In the genomic region with DNA sequence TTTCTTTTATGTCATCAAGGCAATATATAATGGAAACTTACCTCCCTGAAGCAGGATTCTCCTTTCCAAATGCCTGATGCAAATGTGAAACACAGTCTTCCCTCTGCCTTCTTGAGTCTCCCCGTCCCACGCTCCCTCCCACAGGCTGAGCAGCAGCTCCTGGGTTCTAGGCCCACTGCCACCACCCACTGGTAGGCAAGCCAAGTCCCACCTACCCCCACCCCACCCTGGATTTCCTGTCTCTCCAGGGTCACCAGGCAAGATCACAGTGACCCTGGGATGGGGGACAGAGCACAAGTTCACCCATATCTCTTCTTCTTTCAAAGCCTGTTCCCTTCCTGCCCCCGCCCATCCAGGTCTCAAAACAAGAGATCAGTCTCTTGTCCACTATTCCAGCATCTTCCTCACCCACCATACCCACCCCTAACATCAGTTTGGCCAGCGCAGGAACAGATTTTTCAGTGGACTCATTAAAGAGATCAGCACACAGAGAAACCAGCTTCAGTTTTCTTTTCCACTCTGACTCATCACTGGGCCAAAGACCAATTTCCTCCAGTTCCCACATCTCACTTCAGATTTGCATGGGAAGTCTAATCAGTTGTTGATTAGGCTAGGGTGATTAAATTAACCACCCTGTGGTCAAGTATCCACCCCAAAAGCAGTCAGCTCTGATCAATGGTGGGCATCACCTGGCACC, we compare ENCODE assay signal across 20 cellular contexts.
DNase-seq lines count a peak whose midpoint lies in the region; ATAC-seq, FAIRE-seq and TF ChIP-seq lines count a peak whose summit lies in the region.
"Had no signal": no experiment of that assay in that cellular context is flagged by ENCODE, and none has a peak within 500 bp of the region (broad histone marks: within the 10 kb centered on the region; RNA-seq: fewer than 3 reads in every experiment).

No MANE protein-coding gene starts in this region.

- intact Hi-C loops in GM12878 (cut with micrococcal nuclease; ENCODE audit: unreplicated experiment): no loop called here

- no peak overlapping the region for H3K9ac ChIP-seq in GM23248
- H3K9ac ChIP-seq in GM12878 (ENCODE audit: control insufficient read depth, insufficient read depth, low read length): no peak overlapping the region
- H3K9ac ChIP-seq: SK-N-SH had no signal

- no peak for ATAC-seq in GM12878
- no peak for ATAC-seq in GM19023 (IDR thresholded peaks at IDR 0.05; ENCODE audit: unreplicated experiment)
- no peak for ATAC-seq in GM18505 (IDR thresholded peaks at IDR 0.05; ENCODE audit: unreplicated experiment)
- no peak for ATAC-seq in HG03354 (IDR thresholded peaks at IDR 0.05; ENCODE audit: poor library complexity, severe bottlenecking, unreplicated experiment)
- ATAC-seq: activated CD4-positive, alpha-beta T cell treated with anti-CD3 and anti-CD28 coated beads for 36 hours; activated T-helper 17 cell treated with anti-CD3 and anti-CD28 coated beads, Interleukin-2, amount 50 U/mL, for 72 hours; left lobe of liver; right lobe of liver; stimulated activated naive CD8-positive, alpha-beta T cell treated with anti-CD3 and anti-CD28 coated beads, Interleukin-15, amount 100 ng/mL, for 72 hours had no signal

- H3K4me2 ChIP-seq in GM23248 (ENCODE audit: unreplicated experiment) (no peak overlapping the region), GM12878 (ENCODE audit: control insufficient read depth, insufficient read depth) (no peak overlapping the region)
- H3K4me2 ChIP-seq: SK-N-SH had no signal

- H3K27me3 ChIP-seq in ACC112 (ENCODE audit: insufficient read depth, low read length) (peaks cover 15% of the 10 kb centered on the region; the same call in 1 of the 2 replicates), GM23248 (replicated peaks; ENCODE audit: insufficient read depth) (peaks cover 17% of the 10 kb centered on the region), GM12878 (replicated peaks in 1 of 2; ENCODE audit: control insufficient read depth in 2 of 2, insufficient read depth in 2 of 2, low read length in 1 of 2) (no peaks in the 10 kb centered on the region)
- H3K27me3 ChIP-seq: gastroesophageal sphincter, right lobe of liver had no signal

- H3K79me2 ChIP-seq in ACC112 (ENCODE audit: control insufficient read depth, insufficient read depth, low read length, unreplicated experiment): no peaks in the 10 kb centered on the region
- no peaks in the 10 kb centered on the region for H3K79me2 ChIP-seq in GM23248 (ENCODE audit: insufficient read depth)
- H3K79me2 ChIP-seq in GM12878 (ENCODE audit: control insufficient read depth, insufficient read depth, low read length): no peaks in the 10 kb centered on the region

- 45 to 64% methylated on average over 3 to 4 of the region's 4 CpGs for WGBS in GM23248 (ENCODE audit: low coverage in 1 of 2, low lambda C conversion rate in 2 of 2, missing lambda C conversion rate in 2 of 2), 2 experiments
- WGBS in GM12878 (ENCODE audit: insufficient coverage, insufficient replicate concordance, low lambda C conversion rate, missing lambda C conversion rate): 17% methylated on average over 4 of the region's 4 CpGs

- H3K27ac ChIP-seq in ACC112 (ENCODE audit: low read depth, low read length) (no peak overlapping the region), GM23248 (no peak overlapping the region), GM12878 (ENCODE audit: control insufficient read depth, insufficient read depth) (no peak overlapping the region)
- H3K27ac ChIP-seq: right lobe of liver had no signal

- peak; percentile 54 for DNase-seq in GM23248
- peak; percentile 4 for DNase-seq in GM12878 (ENCODE audit: low read depth, low spot score)
- DNase-seq in fibroblast of the aortic adventitia (ENCODE audit: low read depth): peak; percentile 30
- no peak for DNase-seq in foreskin melanocyte
- DNase-seq: activated CD4-positive, alpha-beta T cell treated with anti-CD3 and anti-CD28 coated beads for 36 hours; cerebellar nuclear complex; effector memory CD4-positive, alpha-beta T cell; NCI-H82; right lobe of liver; SK-N-SH; stimulated activated naive CD8-positive, alpha-beta T cell treated with anti-CD3 and anti-CD28 coated beads, Interleukin-15, amount 100 ng/mL, for 72 hours; T1000 had no signal

- in situ Hi-C loops in GM23248 (cut with MboI) (no loop called here), GM12878 (cut with MboI) (no loop called here)

- TF ChIP-seq POLR2A in GM12878 (IDR thresholded peaks at IDR 0.05; ENCODE audit: low read depth, low read length) (no peak), GM18505 (IDR thresholded peaks at IDR 0.05; ENCODE audit: borderline replicate concordance, extremely low read depth, insufficient read depth, insufficient read length) (no peak)

- BruUV-seq in GM12878 (replicated peaks; lab: Mats Ljungman, UMichigan): no TSS peak

- H3K36me3 ChIP-seq in ACC112 (ENCODE audit: insufficient read depth, low read length) (no peaks in the 10 kb centered on the region), GM23248 (ENCODE audit: low read depth) (no peaks in the 10 kb centered on the region), GM12878 (ENCODE audit: control insufficient read depth in 2 of 2, insufficient read depth in 2 of 2, low read length in 1 of 2) (no peaks in the 10 kb centered on the region)
- H3K36me3 ChIP-seq: gastroesophageal sphincter, HAP-1, right lobe of liver had no signal

- FAIRE-seq in GM12878 (lab: Jason Lieb, UNC): no peak

- TF ChIP-seq CTCF in GM12878 (IDR thresholded peaks at IDR 0.05 in 2 of 3, conservative IDR thresholded peaks at IDR 0.05 in 1 of 3; ENCODE audit: control insufficient read depth in 2 of 3, extremely low read depth in 1 of 3, insufficient read depth in 1 of 3, low read depth in 3 of 3, low read length in 3 of 3) (no peak), fibroblast of the aortic adventitia (IDR thresholded peaks at IDR 0.05; ENCODE audit: insufficient read depth, low read length) (no peak)

- H3K4me3 ChIP-seq in ACC112 (ENCODE audit: low read depth, low read length) (no peak overlapping the region), GM23248 (no peak overlapping the region), GM12878 (no peak overlapping the region), fibroblast of the aortic adventitia (ENCODE audit: low read depth, low read length) (no peak overlapping the region)
- H3K4me3 ChIP-seq: gastroesophageal sphincter, HAP-1, right lobe of liver had no signal

- no peaks in the 10 kb centered on the region for H3F3A ChIP-seq in GM23248 (ENCODE audit: insufficient read depth)

- CTCF ChIA-PET in GM12878 (lab: Yijun Ruan, JAX): no interaction called here

- H4K20me1 ChIP-seq in GM23248 (ENCODE audit: insufficient read depth) (no peaks in the 10 kb centered on the region), GM12878 (ENCODE audit: control insufficient read depth, insufficient read depth) (no peaks in the 10 kb centered on the region)

- RAD21 ChIA-PET in GM12878 (lab: Charles Lee; ENCODE audit: unreplicated experiment): no interaction called here

- no peaks in the 10 kb centered on the region for H3K9me3 ChIP-seq in GM23248 (ENCODE audit: low read depth)
- H3K9me3 ChIP-seq in GM12878 (replicated peaks; ENCODE audit: control insufficient read depth, insufficient read depth, low read length): no peaks in the 10 kb centered on the region; the same call in 2 of the 3 replicates
- H3K9me3 ChIP-seq: gastroesophageal sphincter, HAP-1, right lobe of liver, SK-N-SH had no signal

- SMC1A ChIA-PET in GM12878 (lab: Charles Lee; ENCODE audit: uncharacterized antibody, unreplicated experiment): no interaction called here

- POLR2A ChIA-PET in GM12878 (lab: Charles Lee): no interaction called here

- TF ChIP-seq RAD21 in GM12878 (IDR thresholded peaks at IDR 0.05; ENCODE audit: insufficient read depth, low read depth, low read length): no peak

- TF ChIP-seq EP300 in GM12878 (IDR thresholded peaks at IDR 0.05; ENCODE audit: borderline replicate concordance in 1 of 2, control insufficient read depth in 1 of 2, low read depth in 2 of 2, low read length in 2 of 2): no peak

- H3K9me2 ChIP-seq in GM23248 (ENCODE audit: insufficient read depth): no peaks in the 10 kb centered on the region
- H3K9me2 ChIP-seq: SK-N-SH had no signal

- H2AFZ ChIP-seq in ACC112 (ENCODE audit: low read length, unreplicated experiment): peak overlapping the region; percentile 43
- no peak overlapping the region for H2AFZ ChIP-seq in GM23248
- H2AFZ ChIP-seq in GM12878 (ENCODE audit: control insufficient read depth, low read depth, low read length): no peak overlapping the region

- H3K4me1 ChIP-seq in ACC112 (ENCODE audit: control insufficient read depth, insufficient read depth, low read length, unreplicated experiment): peaks cover 11% of the 10 kb centered on the region
- peaks cover 6% of the 10 kb centered on the region; the same call in 1 of the 2 replicates for H3K4me1 ChIP-seq in GM23248 (ENCODE audit: insufficient read depth)
- H3K4me1 ChIP-seq in GM12878 (ENCODE audit: control insufficient read depth, insufficient read depth, low read length): no peaks in the 10 kb centered on the region; the same call in 1 of the 2 replicates
- H3K4me1 ChIP-seq: HAP-1, right lobe of liver had no signal

TF ChIP-seq in GM12878, 131 proteins besides CTCF, POLR2A, EP300 and RAD21:
- TF ChIP-seq CEBPB (IDR thresholded peaks at IDR 0.05; ENCODE audit: borderline replicate concordance in 1 of 2, low read depth in 2 of 2, low read length in 2 of 2): no peak
- peak; percentile 17; the same call in 1 of the 2 replicates for TF ChIP-seq MTA2 (IDR thresholded peaks at IDR 0.05; ENCODE audit: low read depth)
- no peak for TF ChIP-seq TBL1XR1 (IDR thresholded peaks at IDR 0.05; ENCODE audit: low read depth, low read length)
